Comparison of ENCODE assay signal across 27 cellular contexts in genomic region chr3:57184516-57184915, GRCh38. TPM values are rescaled to one million over a fixed set of nuclear protein-coding genes. Genes with fewer than 3 reads are reported as not detected.
DNase-seq lines count a peak whose midpoint lies in the region; ATAC-seq and TF ChIP-seq lines count a peak whose summit lies in the region.
"Had no signal": no experiment of that assay in that cellular context is flagged by ENCODE, and none has a peak within 500 bp of the region (broad histone marks: within the 10 kb centered on the region; RNA-seq: fewer than 3 reads in every experiment).

No MANE protein-coding gene starts in this region.

- H3K4me1 ChIP-seq in HEK293 (ENCODE audit: control insufficient read depth, insufficient read depth, low read length): peaks cover 3% of the 10 kb centered on the region; the same call in 1 of the 2 replicates
- H3K4me1 ChIP-seq: body of pancreas, gastroesophageal sphincter had no signal

- no peak overlapping the region for H3K4me3 ChIP-seq in HEK293 (ENCODE audit: low read depth, low read length)
- H3K4me3 ChIP-seq: body of pancreas, gastroesophageal sphincter, PC-9, thoracic aorta had no signal

- POLR2A ChIA-PET in HEK293 (lab: Yijun Ruan, JAX) (no interaction called here), WTC11 (lab: Charles Lee) (no interaction called here)

- H3K4me1 Mint-ChIP-seq in WTC11: peaks cover 18% of the 10 kb centered on the region
- H3K4me1 Mint-ChIP-seq: activated naive CD8-positive, alpha-beta T cell treated with anti-CD3 and anti-CD28 coated beads, Interleukin-2, amount 50 U/mL, for 24 hours; T-cell had no signal

- TF ChIP-seq CTCF in HEK293 (tag by site-specific recombination; IDR thresholded peaks at IDR 0.05) (no peak), WTC11 (IDR thresholded peaks at IDR 0.05) (no peak)

- DNase-seq in WTC11 (ENCODE audit: low spot score) (no peak), iPS-NIHi11 (ENCODE audit: low spot score) (peak; percentile 38), GM19240 (ENCODE audit: insufficient read length, low spot score) (no peak), CD1c-positive myeloid dendritic cell (ENCODE audit: extremely low spot score) (no peak), epidermal melanocyte (ENCODE audit: insufficient read length, low spot score) (no peak), HUDEP-2 (lab: John Stamatoyannopoulos, UW; ENCODE audit: unreplicated experiment in 76 of 76) (no peak)
- DNase-seq: activated CD4-positive, CD25-positive, alpha-beta regulatory T cell treated with anti-CD3 and anti-CD28 coated beads, Interleukin-2, amount 50 U/mL, for 72 hours; activated CD8-positive, alpha-beta T cell treated with anti-CD3 and anti-CD28 coated beads, Interleukin-2, amount 10 ng/mL, durations not matched to agents 7 days and 5 days; activated gamma-delta T cell treated with Interleukin-2 at 50 U/mL for 16 hours; activated naive CD8-positive, alpha-beta T cell treated with anti-CD3 and anti-CD28 coated beads, Interleukin-2, amount 50 U/mL, for 24 hours; body of pancreas; CD8-positive, alpha-beta T cell; cerebellar nuclear complex; DND-41; islet precursor cell; NCI-H2081; NCI-H446 treated with DMSO at 0.1 percent for 48 hours; PC-9; SHP77 treated with DMSO at 0.1 percent for 48 hours; stimulated activated naive CD8-positive, alpha-beta T cell treated with anti-CD3 and anti-CD28 coated beads, Interleukin-15, Interleukin-2, amounts not matched to agents 100 U/mL and 50 U/mL, for 24 hours; T-cell had no signal

- no peaks in the 10 kb centered on the region for H3K9me3 ChIP-seq in HEK293 (ENCODE audit: control insufficient read depth, insufficient read depth, low read depth, low read length)
- H3K9me3 ChIP-seq: body of pancreas, gastroesophageal sphincter, thoracic aorta had no signal

- H3K36me3 Mint-ChIP-seq in WTC11: no peaks in the 10 kb centered on the region
- H3K36me3 Mint-ChIP-seq: CD8-positive, alpha-beta T cell; natural killer cell treated with Interleukin-12 subunit alpha and Interleukin-12 subunit beta and Interleukin-15 and Interleukin-18, amount 100 ng/mL, for 72 hours; T-cell had no signal

- H3K36me3 ChIP-seq in HEK293 (ENCODE audit: control insufficient read depth in 2 of 2, insufficient read depth in 1 of 2, low read length in 2 of 2): no peaks in the 10 kb centered on the region
- H3K36me3 ChIP-seq: gastroesophageal sphincter, thoracic aorta had no signal

- H3K4me3 Mint-ChIP-seq in WTC11: no peak overlapping the region
- H3K4me3 Mint-ChIP-seq: activated CD8-positive, alpha-beta T cell treated with anti-CD3 and anti-CD28 coated beads, Interleukin-2, amount 10 ng/mL, durations not matched to agents 7 days and 5 days; activated naive CD8-positive, alpha-beta T cell treated with anti-CD3 and anti-CD28 coated beads, Interleukin-2, amount 50 U/mL, for 24 hours; CD8-positive, alpha-beta T cell; natural killer cell treated with Interleukin-12 subunit alpha and Interleukin-12 subunit beta and Interleukin-15 and Interleukin-18, amount 100 ng/mL, for 72 hours; T-cell had no signal

- CTCF ChIA-PET in HEK293 (lab: Yijun Ruan, JAX) (interaction anchor here (1.7 kb wide), 1 partner anchor 14 kb away, joined by 5 read pairs; no protein-coding TSS in a partner anchor), WTC11 (lab: Charles Lee) (interaction anchor here (0.9 to 1.6 kb wide), 4 partner anchors 12 to 84 kb away, joined by 3 to 8 read pairs (median 4); no protein-coding TSS in a partner anchor)

- H3K27ac Mint-ChIP-seq in WTC11: no peak overlapping the region
- H3K27ac Mint-ChIP-seq: activated CD8-positive, alpha-beta T cell treated with anti-CD3 and anti-CD28 coated beads, Interleukin-2, amount 10 ng/mL, durations not matched to agents 7 days and 5 days; activated naive CD8-positive, alpha-beta T cell treated with anti-CD3 and anti-CD28 coated beads, Interleukin-2, amount 50 U/mL, for 24 hours; CD8-positive, alpha-beta T cell; natural killer cell treated with Interleukin-12 subunit alpha and Interleukin-12 subunit beta and Interleukin-15 and Interleukin-18, amount 100 ng/mL, for 72 hours; T-cell had no signal

- no peak overlapping the region for H3K27ac ChIP-seq in HEK293 (ENCODE audit: extremely low read depth, low read depth, low read length)
- H3K27ac ChIP-seq: body of pancreas, gastroesophageal sphincter, PC-9, thoracic aorta had no signal

- no peaks in the 10 kb centered on the region for H3K9me3 Mint-ChIP-seq in WTC11
- H3K9me3 Mint-ChIP-seq: activated naive CD8-positive, alpha-beta T cell treated with anti-CD3 and anti-CD28 coated beads, Interleukin-2, amount 50 U/mL, for 24 hours; CD8-positive, alpha-beta T cell; natural killer cell treated with Interleukin-12 subunit alpha and Interleukin-12 subunit beta and Interleukin-15 and Interleukin-18, amount 100 ng/mL, for 72 hours; T-cell had no signal

- ATAC-seq in WTC11: peak; percentile 66
- ATAC-seq: activated CD8-positive, alpha-beta T cell treated with anti-CD3 and anti-CD28 coated beads, Interleukin-2, amount 10 ng/mL, durations not matched to agents 7 days and 5 days; activated naive CD8-positive, alpha-beta T cell treated with anti-CD3 and anti-CD28 coated beads, Interleukin-2, amount 50 U/mL, for 24 hours; body of pancreas; CD8-positive, alpha-beta T cell; gastroesophageal sphincter; natural killer cell treated with Interleukin-12 subunit alpha and Interleukin-12 subunit beta and Interleukin-15 and Interleukin-18, amount 100 ng/mL, for 72 hours; sciatic nerve; stimulated activated naive CD8-positive, alpha-beta T cell treated with anti-CD3 and anti-CD28 coated beads, Interleukin-15, Interleukin-2, amounts not matched to agents 100 U/mL and 50 U/mL, for 24 hours; T-cell had no signal

- H3K27me3 Mint-ChIP-seq in WTC11 (ENCODE audit: low read depth): no peaks in the 10 kb centered on the region
- H3K27me3 Mint-ChIP-seq: activated naive CD8-positive, alpha-beta T cell treated with anti-CD3 and anti-CD28 coated beads, Interleukin-2, amount 50 U/mL, for 24 hours had no signal

TF ChIP-seq in HEK293, 187 proteins besides CTCF, POLR2A, EP300 and RAD21:
- 0 out of 2 replicates have a peak, but pooled peaks have one; percentile 20 for TF ChIP-seq ZNF335 (tag by site-specific recombination; conservative IDR thresholded peaks at IDR 0.05)
- no peak for TF ChIP-seq ZNF114 (tag by site-specific recombination; IDR thresholded peaks at IDR 0.05)
TF ChIP-seq in HEK293: peak in this region for 1.

TF ChIP-seq in WTC11, 78 proteins besides CTCF, POLR2A, EP300 and RAD21 (continues in another document):
- TF ChIP-seq NR2C2 (CRISPR knock-in tag; IDR thresholded peaks at IDR 0.05): no peak
- TF ChIP-seq, protein P1, sequence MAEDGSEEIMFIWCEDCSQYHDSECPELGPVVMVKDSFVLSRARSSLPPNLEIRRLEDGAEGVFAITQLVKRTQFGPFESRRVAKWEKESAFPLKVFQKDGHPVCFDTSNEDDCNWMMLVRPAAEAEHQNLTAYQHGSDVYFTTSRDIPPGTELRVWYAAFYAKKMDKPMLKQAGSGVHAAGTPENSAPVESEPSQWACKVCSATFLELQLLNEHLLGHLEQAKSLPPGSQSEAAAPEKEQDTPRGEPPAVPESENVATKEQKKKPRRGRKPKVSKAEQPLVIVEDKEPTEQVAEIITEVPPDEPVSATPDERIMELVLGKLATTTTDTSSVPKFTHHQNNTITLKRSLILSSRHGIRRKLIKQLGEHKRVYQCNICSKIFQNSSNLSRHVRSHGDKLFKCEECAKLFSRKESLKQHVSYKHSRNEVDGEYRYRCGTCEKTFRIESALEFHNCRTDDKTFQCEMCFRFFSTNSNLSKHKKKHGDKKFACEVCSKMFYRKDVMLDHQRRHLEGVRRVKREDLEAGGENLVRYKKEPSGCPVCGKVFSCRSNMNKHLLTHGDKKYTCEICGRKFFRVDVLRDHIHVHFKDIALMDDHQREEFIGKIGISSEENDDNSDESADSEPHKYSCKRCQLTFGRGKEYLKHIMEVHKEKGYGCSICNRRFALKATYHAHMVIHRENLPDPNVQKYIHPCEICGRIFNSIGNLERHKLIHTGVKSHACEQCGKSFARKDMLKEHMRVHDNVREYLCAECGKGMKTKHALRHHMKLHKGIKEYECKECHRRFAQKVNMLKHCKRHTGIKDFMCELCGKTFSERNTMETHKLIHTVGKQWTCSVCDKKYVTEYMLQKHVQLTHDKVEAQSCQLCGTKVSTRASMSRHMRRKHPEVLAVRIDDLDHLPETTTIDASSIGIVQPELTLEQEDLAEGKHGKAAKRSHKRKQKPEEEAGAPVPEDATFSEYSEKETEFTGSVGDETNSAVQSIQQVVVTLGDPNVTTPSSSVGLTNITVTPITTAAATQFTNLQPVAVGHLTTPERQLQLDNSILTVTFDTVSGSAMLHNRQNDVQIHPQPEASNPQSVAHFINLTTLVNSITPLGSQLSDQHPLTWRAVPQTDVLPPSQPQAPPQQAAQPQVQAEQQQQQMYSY (CRISPR knock-in tag; IDR thresholded peaks at IDR 0.05): no peak
- no peak for TF ChIP-seq CREM (CRISPR knock-in tag; IDR thresholded peaks at IDR 0.05)
- TF ChIP-seq SP1 (CRISPR knock-in tag; conservative IDR thresholded peaks at IDR 0.05): no peak
- no peak for TF ChIP-seq CREB1 (CRISPR knock-in tag; IDR thresholded peaks at IDR 0.05)
- TF ChIP-seq PRRX2 (CRISPR knock-in tag; IDR thresholded peaks at IDR 0.05): no peak
- TF ChIP-seq GTF2I (CRISPR knock-in tag; conservative IDR thresholded peaks at IDR 0.05): no peak
- TF ChIP-seq TCF7 (CRISPR knock-in tag; IDR thresholded peaks at IDR 0.05; ENCODE audit: low read depth): no peak
- TF ChIP-seq ZNF416 (CRISPR knock-in tag; IDR thresholded peaks at IDR 0.05): no peak

RNA-seq across cellular contexts. Expression of gene HESX1, which starts 15.3 kb away (rescaled TPM):
- total RNA-seq in WTC11 (2021): 4.5 to 5.6 TPM (median 4.8 TPM) in 3 replicates
- total RNA-seq: body of pancreas; CD8-positive, alpha-beta T cell; epithelial cell of proximal tubule; gastroesophageal sphincter; natural killer cell treated with Interleukin-12 subunit alpha and Interleukin-12 subunit beta and Interleukin-15 and Interleukin-18, amount 100 ng/mL, for 72 hours had no signal

RNA-seq across cellular contexts. Expression of gene IL17RD, which starts 19.4 kb away (rescaled TPM):
- total RNA-seq in WTC11 (2021): 59.1 to 72.9 TPM (median 66.0 TPM) in 3 replicates
- total RNA-seq: activated CD8-positive, alpha-beta T cell treated with anti-CD3 and anti-CD28 coated beads, Interleukin-2, amount 10 ng/mL, durations not matched to agents 7 days and 5 days; CD8-positive, alpha-beta T cell had no signal

RNA-seq across cellular contexts. Expression of gene APPL1, which starts 43.0 kb away (rescaled TPM):
- 31.2 to 35.8 TPM (median 32.0 TPM) in 3 replicates for total RNA-seq in WTC11 (2021)
